In the genomic region with DNA sequence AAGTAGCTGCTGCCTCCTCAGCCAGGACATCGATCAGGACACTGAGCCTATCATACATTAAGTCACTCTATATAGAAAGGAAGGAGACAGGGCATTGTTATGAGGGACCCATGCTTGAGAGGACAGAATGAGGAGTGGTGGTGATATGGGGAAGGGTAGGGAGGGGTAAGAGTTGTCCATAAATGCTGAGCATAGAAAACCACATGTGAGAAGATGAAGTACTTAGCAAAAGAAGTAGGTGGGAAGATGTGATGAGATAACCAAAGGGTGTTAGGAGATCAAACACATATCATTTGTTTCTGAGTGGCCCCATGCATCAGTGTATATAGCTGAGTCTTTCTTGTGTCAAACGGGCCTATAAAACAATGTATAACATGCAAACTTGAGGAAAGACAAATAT, we compare ENCODE assay signal across 40 cellular contexts.
"Had no signal": no experiment of that assay in that cellular context is flagged by ENCODE, and none has a peak within 500 bp of the region (broad histone marks: within the 10 kb centered on the region; RNA-seq: fewer than 3 reads in every experiment).

No MANE protein-coding gene starts in this region.

- H3K27me3 Mint-ChIP-seq: activated naive CD4-positive, alpha-beta T cell treated with anti-CD3 and anti-CD28 coated beads, Interleukin-2, amount 50 U/mL, for 24 hours; activated naive CD8-positive, alpha-beta T cell; activated naive CD8-positive, alpha-beta T cell treated with anti-CD3 and anti-CD28 coated beads for 36 hours; activated naive CD8-positive, alpha-beta T cell treated with anti-CD3 and anti-CD28 coated beads, Interleukin-2, amount 50 U/mL, for 24 hours; brain had no signal

- H3K4me1 ChIP-seq: adrenal gland, ascending aorta, body of pancreas, breast epithelium had no signal

- H3K9me3 Mint-ChIP-seq: activated naive CD4-positive, alpha-beta T cell treated with anti-CD3 and anti-CD28 coated beads for 36 hours; activated naive CD4-positive, alpha-beta T cell treated with anti-CD3 and anti-CD28 coated beads, Interleukin-2, amount 10 ng/mL, durations not matched to agents 7 days and 5 days; activated naive CD4-positive, alpha-beta T cell treated with anti-CD3 and anti-CD28 coated beads, Interleukin-2, amount 50 U/mL, for 24 hours; activated naive CD4-positive, alpha-beta T cell treated with anti-CD3 and anti-CD28 coated beads, Interleukin-2, amount 50 U/mL, for 72 hours; activated naive CD8-positive, alpha-beta T cell treated with anti-CD3 and anti-CD28 coated beads for 36 hours; activated naive CD8-positive, alpha-beta T cell treated with anti-CD3 and anti-CD28 coated beads, Interleukin-2, amount 10 ng/mL, durations not matched to agents 7 days and 5 days; activated naive CD8-positive, alpha-beta T cell treated with anti-CD3 and anti-CD28 coated beads, Interleukin-2, amount 50 U/mL, for 24 hours; activated T-cell treated with anti-CD3 and anti-CD28 coated beads, Interleukin-2, amount 50 U/mL, for 24 hours; activated T-cell treated with anti-CD3 and anti-CD28 coated beads, Interleukin-2, amount 50 U/mL, for 4 hours; activated T-cell treated with anti-CD3 and anti-CD28 coated beads, Interleukin-2, amount 50 U/mL, for 72 hours; activated T-helper 1 cell treated with anti-CD3 and anti-CD28 coated beads, Interleukin-12 subunit alpha, Interleukin-12 subunit beta, Interleukin-2, Interleukin-4 antibody, amounts not matched to agents 30 ng/mL and 10 ng/mL and 1 ng/mL, durations not matched to agents 14 hours and 24 hours and 36 hours; activated T-helper 17 cell treated with anti-CD3 and anti-CD28 coated beads, Interleukin-2, amount 50 U/mL, for 72 hours; activated T-helper 2 cell treated with anti-CD3 and anti-CD28 coated beads, Interferon-gamma antibody, Interleukin-2, Interleukin-4, amounts not matched to agents 10 μg/mL and 5 μg/mL and 100 μg/mL, durations not matched to agents 14 hours and 24 hours and 36 hours; brain; central memory CD8-positive, alpha-beta T cell had no signal

- H3K27me3 ChIP-seq: ascending aorta, body of pancreas, brain microvascular endothelial cell, cardiac muscle cell had no signal

- H3K27ac Mint-ChIP-seq: activated naive CD4-positive, alpha-beta T cell treated with anti-CD3 and anti-CD28 coated beads for 36 hours; activated naive CD4-positive, alpha-beta T cell treated with anti-CD3 and anti-CD28 coated beads, Interleukin-2, amount 10 ng/mL, durations not matched to agents 7 days and 5 days; activated naive CD4-positive, alpha-beta T cell treated with anti-CD3 and anti-CD28 coated beads, Interleukin-2, amount 50 U/mL, for 24 hours; activated naive CD4-positive, alpha-beta T cell treated with anti-CD3 and anti-CD28 coated beads, Interleukin-2, amount 50 U/mL, for 72 hours; activated naive CD8-positive, alpha-beta T cell; activated naive CD8-positive, alpha-beta T cell treated with anti-CD3 and anti-CD28 coated beads for 36 hours; activated naive CD8-positive, alpha-beta T cell treated with anti-CD3 and anti-CD28 coated beads, Interleukin-2, amount 10 ng/mL, durations not matched to agents 7 days and 5 days; activated naive CD8-positive, alpha-beta T cell treated with anti-CD3 and anti-CD28 coated beads, Interleukin-2, amount 50 U/mL, for 24 hours; activated T-cell treated with anti-CD3 and anti-CD28 coated beads, Interleukin-2, amount 50 U/mL, for 24 hours; activated T-helper 1 cell treated with anti-CD3 and anti-CD28 coated beads, Interleukin-12 subunit alpha, Interleukin-12 subunit beta, Interleukin-2, Interleukin-4 antibody, amounts not matched to agents 30 ng/mL and 10 ng/mL and 1 ng/mL, durations not matched to agents 14 hours and 24 hours and 36 hours; activated T-helper 17 cell treated with anti-CD3 and anti-CD28 coated beads, Interleukin-2, amount 50 U/mL, for 72 hours; activated T-helper 2 cell treated with anti-CD3 and anti-CD28 coated beads, Interferon-gamma antibody, Interleukin-2, Interleukin-4, amounts not matched to agents 10 μg/mL and 5 μg/mL and 100 μg/mL, durations not matched to agents 14 hours and 24 hours and 36 hours; brain had no signal

- H3K27ac ChIP-seq: adrenal gland, ascending aorta, body of pancreas, brain microvascular endothelial cell, breast epithelium, cardiac muscle cell had no signal

- H3K9me3 ChIP-seq: adrenal gland, ascending aorta, body of pancreas, breast epithelium had no signal

- DNase-seq: activated effector memory CD4-positive, alpha-beta T cell treated with anti-CD3 and anti-CD28 coated beads, Interleukin-2, amount 50 U/mL, for 16 hours; activated effector memory CD4-positive, alpha-beta T cell treated with Interleukin-2 at 50 U/mL for 16 hours; activated gamma-delta T cell; activated gamma-delta T cell treated with Interleukin-2 at 50 U/mL for 16 hours; activated naive CD4-positive, alpha-beta T cell; activated naive CD4-positive, alpha-beta T cell treated with anti-CD3 and anti-CD28 coated beads for 36 hours; activated naive CD4-positive, alpha-beta T cell treated with anti-CD3 and anti-CD28 coated beads, Interleukin-2, amount 10 ng/mL, durations not matched to agents 7 days and 5 days; activated naive CD4-positive, alpha-beta T cell treated with anti-CD3 and anti-CD28 coated beads, Interleukin-2, amount 50 U/mL, for 16 hours; activated naive CD4-positive, alpha-beta T cell treated with Interleukin-2 at 50 U/mL for 16 hours; activated naive CD8-positive, alpha-beta T cell treated with anti-CD3 and anti-CD28 coated beads for 36 hours; activated naive CD8-positive, alpha-beta T cell treated with anti-CD3 and anti-CD28 coated beads, Interleukin-2, amount 10 ng/mL, durations not matched to agents 7 days and 5 days; activated naive CD8-positive, alpha-beta T cell treated with anti-CD3 and anti-CD28 coated beads, Interleukin-2, amount 50 U/mL, for 24 hours; activated T-cell treated with anti-CD3 and anti-CD28 coated beads for 4 hours; activated T-cell treated with anti-CD3 and anti-CD28 coated beads, Interleukin-2, amount 50 U/mL, for 1 hour; activated T-cell treated with anti-CD3 and anti-CD28 coated beads, Interleukin-2, amount 50 U/mL, for 24 hours; activated T-cell treated with anti-CD3 and anti-CD28 coated beads, Interleukin-2, amount 50 U/mL, for 4 hours; activated T-cell treated with anti-CD3 and anti-CD28 coated beads, Interleukin-2, amount 50 U/mL, for 48 hours; activated T-cell treated with anti-CD3 and anti-CD28 coated beads, Interleukin-2, amount 50 U/mL, for 72 hours; adrenal gland; amniotic stem cell; amygdala; anterior cingulate cortex; aorta; body of pancreas; brain microvascular endothelial cell; caudate nucleus; central memory CD4-positive, alpha-beta T cell; cerebellar nuclear complex had no signal

- H3K36me3 Mint-ChIP-seq: activated naive CD4-positive, alpha-beta T cell treated with anti-CD3 and anti-CD28 coated beads, Interleukin-2, amount 10 ng/mL, durations not matched to agents 7 days and 5 days; activated naive CD4-positive, alpha-beta T cell treated with anti-CD3 and anti-CD28 coated beads, Interleukin-2, amount 50 U/mL, for 24 hours; activated naive CD4-positive, alpha-beta T cell treated with anti-CD3 and anti-CD28 coated beads, Interleukin-2, amount 50 U/mL, for 72 hours; activated naive CD8-positive, alpha-beta T cell; activated naive CD8-positive, alpha-beta T cell treated with anti-CD3 and anti-CD28 coated beads for 36 hours; activated naive CD8-positive, alpha-beta T cell treated with anti-CD3 and anti-CD28 coated beads, Interleukin-2, amount 10 ng/mL, durations not matched to agents 7 days and 5 days; brain had no signal

- H3K4me1 Mint-ChIP-seq: activated naive CD4-positive, alpha-beta T cell treated with anti-CD3 and anti-CD28 coated beads, Interleukin-2, amount 10 ng/mL, durations not matched to agents 7 days and 5 days; activated naive CD4-positive, alpha-beta T cell treated with anti-CD3 and anti-CD28 coated beads, Interleukin-2, amount 50 U/mL, for 24 hours; activated naive CD8-positive, alpha-beta T cell treated with anti-CD3 and anti-CD28 coated beads for 36 hours; activated naive CD8-positive, alpha-beta T cell treated with anti-CD3 and anti-CD28 coated beads, Interleukin-2, amount 10 ng/mL, durations not matched to agents 7 days and 5 days; activated naive CD8-positive, alpha-beta T cell treated with anti-CD3 and anti-CD28 coated beads, Interleukin-2, amount 50 U/mL, for 24 hours; activated T-helper 17 cell treated with anti-CD3 and anti-CD28 coated beads, Interleukin-2, amount 50 U/mL, for 72 hours; brain had no signal

- H3K4me3 Mint-ChIP-seq: activated naive CD4-positive, alpha-beta T cell treated with anti-CD3 and anti-CD28 coated beads for 36 hours; activated naive CD4-positive, alpha-beta T cell treated with anti-CD3 and anti-CD28 coated beads, Interleukin-2, amount 10 ng/mL, durations not matched to agents 7 days and 5 days; activated naive CD4-positive, alpha-beta T cell treated with anti-CD3 and anti-CD28 coated beads, Interleukin-2, amount 50 U/mL, for 24 hours; activated naive CD8-positive, alpha-beta T cell; activated naive CD8-positive, alpha-beta T cell treated with anti-CD3 and anti-CD28 coated beads for 36 hours; activated naive CD8-positive, alpha-beta T cell treated with anti-CD3 and anti-CD28 coated beads, Interleukin-2, amount 10 ng/mL, durations not matched to agents 7 days and 5 days; activated naive CD8-positive, alpha-beta T cell treated with anti-CD3 and anti-CD28 coated beads, Interleukin-2, amount 50 U/mL, for 24 hours; activated T-cell treated with anti-CD3 and anti-CD28 coated beads, Interleukin-2, amount 50 U/mL, for 24 hours; activated T-cell treated with anti-CD3 and anti-CD28 coated beads, Interleukin-2, amount 50 U/mL, for 4 hours; activated T-cell treated with anti-CD3 and anti-CD28 coated beads, Interleukin-2, amount 50 U/mL, for 72 hours; activated T-helper 1 cell treated with anti-CD3 and anti-CD28 coated beads, Interleukin-12 subunit alpha, Interleukin-12 subunit beta, Interleukin-2, Interleukin-4 antibody, amounts not matched to agents 30 ng/mL and 10 ng/mL and 1 ng/mL, durations not matched to agents 14 hours and 24 hours and 36 hours; activated T-helper 17 cell treated with anti-CD3 and anti-CD28 coated beads, Interleukin-2, amount 50 U/mL, for 72 hours; brain; central memory CD8-positive, alpha-beta T cell had no signal

- H3K36me3 ChIP-seq: adrenal gland, ascending aorta, brain microvascular endothelial cell, breast epithelium, cardiac muscle cell had no signal

- H3K4me3 ChIP-seq: adrenal gland, ascending aorta, body of pancreas, breast epithelium, cardiac muscle cell had no signal

- ATAC-seq: activated naive CD4-positive, alpha-beta T cell treated with anti-CD3 and anti-CD28 coated beads, Interleukin-2, amount 50 U/mL, for 72 hours; activated naive CD8-positive, alpha-beta T cell treated with anti-CD3 and anti-CD28 coated beads, Interleukin-2, amount 50 U/mL, for 24 hours; activated T-cell treated with anti-CD3 and anti-CD28 coated beads, Interleukin-2, amount 50 U/mL, for 4 hours; activated T-cell treated with anti-CD3 and anti-CD28 coated beads, Interleukin-2, amount 50 U/mL, for 72 hours; activated T-helper 17 cell treated with anti-CD3 and anti-CD28 coated beads, Interleukin-2, amount 50 U/mL, for 72 hours; body of pancreas had no signal

- FAIRE-seq: bronchial epithelial cell had no signal
